In genomic region chr12:67877697-67878096, GRCh38 we compare ENCODE assay signal across 15 cellular contexts.
"Had no signal": no experiment of that assay in that cellular context is flagged by ENCODE, and none has a peak within 500 bp of the region (broad histone marks: within the 10 kb centered on the region; RNA-seq: fewer than 3 reads in every experiment).

No MANE protein-coding gene starts in this region.

- H3K4me1 ChIP-seq: pancreas, right lobe of liver, stomach, testis, tibial artery had no signal

- H3K36me3 ChIP-seq: neutrophil, pancreas, right lobe of liver, stomach, tibial artery had no signal

- ATAC-seq: mucosa of descending colon; pancreas; right lobe of liver; stimulated activated effector memory CD8-positive, alpha-beta T cell treated with anti-CD3 and anti-CD28 coated beads, Interleukin-12 subunit alpha, Interleukin-12 subunit beta, amount 100 ng/mL, for 72 hours had no signal

- H3K9me3 ChIP-seq: mucosa of descending colon, neutrophil, pancreas, right lobe of liver, stomach, testis, tibial artery had no signal

- DNase-seq: cortex of kidney; mesenchymal stem cell; mucosa of descending colon; naive B cell; pancreas; right lobe of liver; small intestine; stimulated activated CD4-positive, alpha-beta T cell treated with anti-CD3 and anti-CD28 coated beads, Interleukin-2, amount 100 ng/mL, for 24 hours; stimulated activated CD4-positive, alpha-beta T cell treated with anti-CD3 and anti-CD28 coated beads, Interleukin-4, amount 100 ng/mL, for 24 hours; stimulated activated naive CD4-positive, alpha-beta T cell treated with Interleukin-2 at 50 U/mL for 16 hours; stomach; testis; tibial artery had no signal

- H3K4me3 ChIP-seq: mucosa of descending colon, pancreas, right lobe of liver, stomach, testis, tibial artery had no signal

- H3K27me3 ChIP-seq: neutrophil, pancreas, right lobe of liver, stomach, testis, tibial artery had no signal

- H3K27ac ChIP-seq: neutrophil, pancreas, right lobe of liver, stomach, testis, tibial artery had no signal
